Comparison of ENCODE assay signal across 9 cellular contexts in genomic region chr15:55222588-55222987, GRCh38. TPM values are rescaled to one million over a fixed set of nuclear protein-coding genes. Genes with fewer than 3 reads are reported as not detected.
DNase-seq lines count a peak whose midpoint lies in the region; ATAC-seq and FAIRE-seq lines count a peak whose summit lies in the region.
"Had no signal": no experiment of that assay in that cellular context is flagged by ENCODE, and none has a peak within 500 bp of the region (broad histone marks: within the 10 kb centered on the region; RNA-seq: fewer than 3 reads in every experiment).

No MANE protein-coding gene starts in this region.

- no peaks in the 10 kb centered on the region for H3K27me3 Mint-ChIP-seq in activated CD4-positive, alpha-beta T cell treated with anti-CD3 and anti-CD28 coated beads, Interleukin-2, amount 10 ng/mL, durations not matched to agents 24 days and 14 days

- intact Hi-C loops in activated CD4-positive, alpha-beta T cell treated with anti-CD3 and anti-CD28 coated beads, Interleukin-2, amount 10 ng/mL, durations not matched to agents 24 days and 14 days (cut with micrococcal nuclease) = loop anchor here (1.0 to 10.0 kb wide), 2 partner anchors 9 to 182 kb away; partner anchors contain the start of genes CCPG1 and PIERCE2

- H3K9me3 ChIP-seq in small intestine (ENCODE audit: control insufficient read depth, low read depth) = no peaks in the 10 kb centered on the region

- peaks cover 0 to 4% of the 10 kb centered on the region in 2 donors for H3K36me3 ChIP-seq in small intestine (ENCODE audit: control insufficient read depth in 2 of 2, insufficient read depth in 2 of 2, low read length in 2 of 2)

- peaks cover 50% of the 10 kb centered on the region for H3K36me3 Mint-ChIP-seq in activated CD4-positive, alpha-beta T cell treated with anti-CD3 and anti-CD28 coated beads, Interleukin-2, amount 10 ng/mL, durations not matched to agents 24 days and 14 days (ENCODE audit: low read depth)

- peaks cover 0 to 5% of the 10 kb centered on the region in 2 donors for H3K4me1 ChIP-seq in small intestine (ENCODE audit: control insufficient read depth in 2 of 2, insufficient read depth in 1 of 2, low read depth in 1 of 2, low read length in 1 of 2)

- no peaks in the 10 kb centered on the region for H3K9me3 Mint-ChIP-seq in activated CD4-positive, alpha-beta T cell treated with anti-CD3 and anti-CD28 coated beads, Interleukin-2, amount 10 ng/mL, durations not matched to agents 24 days and 14 days

- no peaks in the 10 kb centered on the region for H3K27me3 ChIP-seq in small intestine (ENCODE audit: control insufficient read depth in 2 of 2, insufficient read depth in 2 of 2, low read length in 2 of 2)

- no peak for DNase-seq in activated CD4-positive, alpha-beta T cell treated with anti-CD3 and anti-CD28 coated beads, Interleukin-2, amount 10 ng/mL, durations not matched to agents 24 days and 14 days
- DNase-seq in activated CD4-positive, alpha-beta T cell treated with anti-CD3 and anti-CD28 coated beads, Interleukin-2, amount 50 U/mL, for 4 hours = no peak
- DNase-seq in SIG-M5 (lab: John Stamatoyannopoulos, UW) (peak; percentile 69), small intestine (peak; percentile 20), activated gamma-delta T cell (lab: John Stamatoyannopoulos, UW) (no peak), DMS153 treated with DMSO at 0.1 percent for 48 hours (lab: John Stamatoyannopoulos, UW; ENCODE audit: unreplicated experiment) (no peak), DMS114 treated with DMSO at 0.1 percent for 48 hours (lab: John Stamatoyannopoulos, UW; ENCODE audit: unreplicated experiment) (no peak)
- DNase-seq: NCI-H446 had no signal

- ATAC-seq in HG02943 (IDR thresholded peaks at IDR 0.05; ENCODE audit: low read depth, unreplicated experiment) = peak; percentile 69

- H3K27ac Mint-ChIP-seq in activated CD4-positive, alpha-beta T cell treated with anti-CD3 and anti-CD28 coated beads, Interleukin-2, amount 10 ng/mL, durations not matched to agents 24 days and 14 days = peak overlapping the region; percentile 95

- no peak for FAIRE-seq in small intestine (lab: Jason Lieb, UNC)

- H3K4me3 ChIP-seq in small intestine (ENCODE audit: low read depth in 1 of 2, low read length in 2 of 2) = no peak overlapping the region

- peaks cover 62% of the 10 kb centered on the region for H3K4me1 Mint-ChIP-seq in activated CD4-positive, alpha-beta T cell treated with anti-CD3 and anti-CD28 coated beads, Interleukin-2, amount 10 ng/mL, durations not matched to agents 24 days and 14 days

- peak overlapping the region; percentile 38 for H3K4me3 Mint-ChIP-seq in activated CD4-positive, alpha-beta T cell treated with anti-CD3 and anti-CD28 coated beads, Interleukin-2, amount 10 ng/mL, durations not matched to agents 24 days and 14 days

- H3K27ac ChIP-seq in small intestine (ENCODE audit: low read depth in 1 of 2, low read length in 1 of 2) = peak overlapping the region in 1 of 2 donors; percentile 20

RNA-seq across cellular contexts. Expression of gene RSL24D1, which starts 25.8 kb away (rescaled TPM):
- 121 TPM in 2 replicates for total RNA-seq in activated CD4-positive, alpha-beta T cell treated with anti-CD3 and anti-CD28 coated beads, Interleukin-2, amount 10 ng/mL, durations not matched to agents 24 days and 14 days
- 10 to 100 TPM; 42.7 to 79.1 (median 77.5) TPM for polyA plus RNA-seq in small intestine

Comparison
In these comparisons a context has a peak if more than half of its experiments do, and no peak if none do; other contexts are left out.
1. DNase-seq: peak in SIG-M5 (single experiment) and small intestine (single experiment); none in activated CD4-positive, alpha-beta T cell treated with anti-CD3 and anti-CD28 coated beads, Interleukin-2, amount 10 ng/mL, durations not matched to agents 24 days and 14 days (single experiment), activated CD4-positive, alpha-beta T cell treated with anti-CD3 and anti-CD28 coated beads, Interleukin-2, amount 50 U/mL, for 4 hours (0 of 2), activated gamma-delta T cell (single experiment), DMS153 treated with DMSO at 0.1 percent for 48 hours (single experiment) and DMS114 treated with DMSO at 0.1 percent for 48 hours (single experiment).